ENCODE assay signal across 10 cellular contexts in the genomic region with DNA sequence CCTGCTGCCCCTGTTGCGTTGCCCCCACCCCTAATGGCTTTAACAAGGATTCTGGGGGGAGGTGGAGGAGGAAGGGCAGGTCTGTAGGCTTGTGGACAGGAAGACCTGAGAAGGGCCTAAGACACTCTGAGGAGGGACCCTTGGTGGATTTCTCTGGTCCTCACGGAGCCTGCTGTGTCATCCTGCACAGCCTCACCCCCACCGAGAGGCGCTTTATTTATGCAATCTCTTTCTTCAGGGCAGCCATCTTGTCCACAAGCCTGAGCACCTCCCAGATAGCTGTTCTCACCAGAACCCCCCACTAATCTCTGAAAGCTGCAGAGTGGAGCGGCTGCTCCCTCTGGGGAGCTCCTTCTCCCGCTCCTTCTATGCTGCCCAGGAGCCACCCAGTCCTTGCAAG. TPM values are rescaled to one million over a fixed set of nuclear protein-coding genes. Genes with fewer than 3 reads are reported as not detected.
"Had no signal": no experiment of that assay in that cellular context is flagged by ENCODE, and none has a peak within 500 bp of the region (broad histone marks: within the 10 kb centered on the region; RNA-seq: fewer than 3 reads in every experiment).

No MANE protein-coding gene starts in this region.

- H3K4me3 Mint-ChIP-seq: HFFc6, IgD-negative memory B cell had no signal

- H3K27ac Mint-ChIP-seq: HFFc6, IgD-negative memory B cell had no signal

- H3K9me3 ChIP-seq: HAP-1 had no signal

- H3K4me1 ChIP-seq: HAP-1 had no signal

- ATAC-seq: HepG2 had no signal

- H3K4me3 ChIP-seq: GM23248, HAP-1 had no signal

- H3K9ac ChIP-seq: GM23248 had no signal

- H3K36me3 Mint-ChIP-seq: IgD-negative memory B cell had no signal

- DNase-seq: GM23248, GOT3, H7, HFFc6 had no signal

- H3K9me3 Mint-ChIP-seq: HFFc6 had no signal

- FAIRE-seq: HepG2 had no signal

- H2AFZ ChIP-seq: GM23248 had no signal

- H3K36me3 ChIP-seq: HAP-1 had no signal

- H3K27ac ChIP-seq: GM23248, HL-60 had no signal

RNA-seq across cellular contexts. Expression of a gene that starts 59.3 kb away (rescaled TPM):
- total RNA-seq: GM23248, H4, H7, HepG2, HFFc6, HT1080 had no signal
- polyA plus RNA-seq: GM23248, HepG2, IgD-negative memory B cell had no signal
